31 cellular contexts compared by ENCODE assay signal in the genomic region with DNA sequence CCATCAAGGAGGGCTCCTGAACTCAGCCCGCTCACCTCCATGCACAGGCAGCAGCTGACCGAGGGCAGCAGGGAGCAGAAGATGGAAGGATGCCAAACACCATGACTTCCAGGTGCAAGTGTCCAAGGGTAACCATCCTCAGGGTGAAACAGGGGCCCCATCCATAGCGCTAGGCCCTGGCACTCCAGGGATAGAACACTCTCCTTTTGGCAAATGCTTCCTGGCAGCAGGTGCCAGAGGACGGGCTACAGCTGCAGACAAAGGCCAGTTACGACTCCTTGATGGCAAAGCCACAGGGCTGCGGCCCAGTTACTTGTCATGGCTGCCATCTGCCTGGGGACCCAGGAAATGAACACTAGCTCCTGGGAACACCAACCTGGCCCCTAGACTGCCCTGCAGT.
DNase-seq lines count a peak whose midpoint lies in the region; ATAC-seq and TF ChIP-seq lines count a peak whose summit lies in the region.
"Had no signal": no experiment of that assay in that cellular context is flagged by ENCODE, and none has a peak within 500 bp of the region (broad histone marks: within the 10 kb centered on the region; RNA-seq: fewer than 3 reads in every experiment).

No MANE protein-coding gene starts in this region.

- no peak overlapping the region for H3K4me3 ChIP-seq in left ventricle myocardium inferior
- H3K4me3 ChIP-seq: coronary artery, GM23248, ovary, Peyer's patch had no signal

- ATAC-seq in Right ventricle myocardium superior (ENCODE audit: poor library complexity) (peak; percentile 45), left ventricle myocardium superior (peak; percentile 49), HG03108 (IDR thresholded peaks at IDR 0.05; ENCODE audit: unreplicated experiment) (no peak)
- ATAC-seq: CD8-positive, alpha-beta T cell; left colon; stimulated activated naive B cell treated with anti-CD40 and anti-IgM and Interleukin-4, amounts not matched to agents 10 μg/mL and 1 μg/mL and 100 μg/mL, for 72 hours; T-cell had no signal

- no peak overlapping the region for H3K27ac ChIP-seq in left ventricle myocardium inferior (replicated peaks)
- H3K27ac ChIP-seq: coronary artery, GM23248, ovary, Peyer's patch had no signal

- intact Hi-C loops in Right ventricle myocardium superior (cut with DNase I) = no loop called here
- intact Hi-C loops in left ventricle myocardium inferior (cut with micrococcal nuclease) = no loop called here
- intact Hi-C loops in left ventricle myocardium superior (cut with micrococcal nuclease) = no loop called here

- H3K36me3 ChIP-seq in left ventricle myocardium inferior = no peaks in the 10 kb centered on the region
- H3K36me3 ChIP-seq: BE2C, ovary, Peyer's patch had no signal

- no peaks in the 10 kb centered on the region for H3K27me3 ChIP-seq in left ventricle myocardium inferior (ENCODE audit: low read depth)
- H3K27me3 ChIP-seq: BE2C, ovary, Peyer's patch had no signal

- peaks cover 21% of the 10 kb centered on the region for H3K4me1 ChIP-seq in left ventricle myocardium inferior
- H3K4me1 ChIP-seq: BE2C, Peyer's patch had no signal

- no peaks in the 10 kb centered on the region for H3K9me3 ChIP-seq in left ventricle myocardium inferior (replicated peaks)
- H3K9me3 ChIP-seq: BE2C, ovary, Peyer's patch had no signal

- TF ChIP-seq CTCF in left ventricle myocardium inferior (IDR thresholded peaks at IDR 0.05; ENCODE audit: borderline replicate concordance) = no peak

- DNase-seq in Right ventricle myocardium superior = no peak
- DNase-seq in left ventricle myocardium inferior = no peak
- peak; percentile 74 for DNase-seq in NCI-H146 (lab: John Stamatoyannopoulos, UW)
- peak; percentile 17 for DNase-seq in NCI-H510A (lab: John Stamatoyannopoulos, UW)
- DNase-seq in left ventricle myocardium superior = peak; percentile 33
- DNase-seq in stimulated activated naive CD4-positive, alpha-beta T cell treated with Interleukin-2 at 50 U/mL for 16 hours (lab: John Stamatoyannopoulos, UW) = no peak
- no peak for DNase-seq in NCI-H524 (lab: John Stamatoyannopoulos, UW)
- DNase-seq: ACHN; activated CD4-positive, alpha-beta T cell treated with anti-CD3 and anti-CD28 coated beads for 48 hours; activated CD8-positive, alpha-beta memory T cell treated with anti-CD3 and anti-CD28 coated beads for 24 hours; activated effector memory CD4-positive, alpha-beta T cell treated with Interleukin-2 at 50 U/mL for 16 hours; activated naive CD8-positive, alpha-beta T cell treated with anti-CD3 and anti-CD28 coated beads for 36 hours; activated T-cell treated with anti-CD3 and anti-CD28 coated beads for 4 hours; BE2C; CD8-positive, alpha-beta T cell; DND-41; effector CD8-positive, alpha-beta T cell; GM23248; immature natural killer cell; left colon; MV-4-11; NCI-H1930; NCI-H526 treated with DMSO at 0.1 percent for 48 hours; nephron progenitor cell; ovary; Peyer's patch; small intestine; stimulated activated naive B cell treated with anti-CD40 and anti-IgM and Interleukin-4, amounts not matched to agents 10 μg/mL and 1 μg/mL and 100 μg/mL, for 72 hours; T-cell had no signal

Comparison
In these comparisons a context has a peak if more than half of its experiments do, and no peak if none do; other contexts are left out.
1. DNase-seq: peak in NCI-H146 (single experiment), NCI-H510A (single experiment) and left ventricle myocardium superior (single experiment); none in Right ventricle myocardium superior (single experiment), left ventricle myocardium inferior (single experiment), stimulated activated naive CD4-positive, alpha-beta T cell treated with Interleukin-2 at 50 U/mL for 16 hours (single experiment) and NCI-H524 (0 of 2).